Comparison of ENCODE assay signal across 18 cellular contexts in the genomic region with DNA sequence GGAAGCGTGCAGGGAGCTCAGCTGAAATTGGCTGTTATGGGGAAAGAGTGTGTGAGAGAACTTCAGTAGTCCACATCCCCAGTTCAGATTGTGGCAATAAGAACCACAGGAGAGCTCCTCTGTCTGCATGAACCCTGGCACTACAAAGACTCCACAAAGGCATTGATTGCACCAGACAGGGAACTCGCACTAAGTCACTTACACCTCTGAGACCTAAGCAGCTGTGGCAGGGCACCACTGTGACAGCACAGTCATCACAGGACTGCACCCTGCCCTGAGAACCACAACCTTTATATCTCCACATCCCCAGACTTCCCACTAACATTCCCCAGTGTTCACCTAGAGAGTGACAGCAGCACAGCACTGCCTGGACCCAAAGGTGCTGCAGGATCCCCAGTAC.
DNase-seq lines count a peak whose midpoint lies in the region; ATAC-seq, FAIRE-seq and TF ChIP-seq lines count a peak whose summit lies in the region.
"Had no signal": no experiment of that assay in that cellular context is flagged by ENCODE, and none has a peak within 500 bp of the region (broad histone marks: within the 10 kb centered on the region; RNA-seq: fewer than 3 reads in every experiment).

No MANE protein-coding gene starts in this region.

- RAD21 ChIA-PET in GM12878 (lab: Charles Lee; ENCODE audit: unreplicated experiment) = no interaction called here

- no TSS peak for BruUV-seq in GM12878 (replicated peaks; lab: Mats Ljungman, UMichigan)

- H3K9ac ChIP-seq in GM12878 (ENCODE audit: control insufficient read depth, insufficient read depth, low read length) = no peak overlapping the region
- no peak overlapping the region for H3K9ac ChIP-seq in endodermal cell (ENCODE audit: extremely low read depth, low read length, poor library complexity, severe bottlenecking)

- no peaks in the 10 kb centered on the region for H4K20me1 ChIP-seq in GM12878 (ENCODE audit: control insufficient read depth, insufficient read depth)

- TF ChIP-seq POLR2A in GM12878 (IDR thresholded peaks at IDR 0.05; ENCODE audit: low read depth, low read length) (no peak), lower leg skin (IDR thresholded peaks at IDR 0.05) (no peak)

- in situ Hi-C loops in GM12878 (cut with MboI) = no loop called here

- no peak for TF ChIP-seq EP300 in GM12878 (IDR thresholded peaks at IDR 0.05; ENCODE audit: borderline replicate concordance in 1 of 2, control insufficient read depth in 1 of 2, low read depth in 2 of 2, low read length in 2 of 2)

- WGBS in GM12878 (ENCODE audit: insufficient coverage, insufficient replicate concordance, low lambda C conversion rate, missing lambda C conversion rate) = 25% methylated on average over 2 of the region's 2 CpGs
- WGBS in endodermal cell (ENCODE audit: insufficient coverage in 1 of 2, insufficient read length in 1 of 2), 2 experiments = 60 to 80% methylated on average over 1 to 2 of the region's 2 CpGs
- 70 to 79% methylated on average over 2 of the region's 2 CpGs for WGBS in pancreas, 2 donors
- 88 to 89% methylated on average over 2 of the region's 2 CpGs for WGBS in lower leg skin, 2 donors

- no peaks in the 10 kb centered on the region for H3K36me3 Mint-ChIP-seq in endodermal cell (ENCODE audit: low read depth)
- no peaks in the 10 kb centered on the region for H3K36me3 Mint-ChIP-seq in activated T-cell treated with anti-CD3 and anti-CD28 coated beads, Interleukin-2, amount 50 U/mL, for 24 hours (ENCODE audit: low read depth)
- H3K36me3 Mint-ChIP-seq: CD4-positive, CD25-positive, alpha-beta regulatory T cell had no signal

- no peak overlapping the region for H2AFZ ChIP-seq in GM12878 (ENCODE audit: control insufficient read depth, low read depth, low read length)
- H2AFZ ChIP-seq: GM23338 had no signal

- no peaks in the 10 kb centered on the region for H3K27me3 Mint-ChIP-seq in endodermal cell (ENCODE audit: insufficient read depth)
- no peaks in the 10 kb centered on the region for H3K27me3 Mint-ChIP-seq in activated T-cell treated with anti-CD3 and anti-CD28 coated beads, Interleukin-2, amount 50 U/mL, for 24 hours
- H3K27me3 Mint-ChIP-seq: CD4-positive, CD25-positive, alpha-beta regulatory T cell had no signal

- H3K4me1 ChIP-seq in GM12878 (ENCODE audit: control insufficient read depth, insufficient read depth, low read length) = no peaks in the 10 kb centered on the region
- H3K4me1 ChIP-seq in endodermal cell (ENCODE audit: control insufficient read depth, insufficient read depth, low read length) = no peaks in the 10 kb centered on the region
- H3K4me1 ChIP-seq in pancreas = peaks cover 0 to 6% (median 0%) of the 10 kb centered on the region in 3 donors
- H3K4me1 ChIP-seq: BE2C, Caco-2 had no signal

- no peak for FAIRE-seq in GM12878 (lab: Jason Lieb, UNC)
- no peak for FAIRE-seq in pancreas (lab: Jason Lieb, UNC)
- FAIRE-seq: A204.1, D721Med, H54 had no signal

- H3K27ac ChIP-seq in GM12878 (ENCODE audit: control insufficient read depth, insufficient read depth) (no peak overlapping the region), endodermal cell (ENCODE audit: low read depth, low read length) (no peak overlapping the region), pancreas (no peak overlapping the region)

- no peak for DNase-seq in GM12878 (ENCODE audit: low read depth, low spot score)
- no peak for DNase-seq in endodermal cell
- DNase-seq in pancreas = no peak
- no peak for DNase-seq in activated T-cell treated with anti-CD3 and anti-CD28 coated beads, Interleukin-2, amount 50 U/mL, for 24 hours
- DNase-seq in NCI-H1105 (lab: John Stamatoyannopoulos, UW) = no peak
- no peak for DNase-seq in lower leg skin (ENCODE audit: low spot score in 2 of 2)
- DNase-seq: ACHN; BE2C; C1 segment of cervical spinal cord; Caco-2; CD4-positive, CD25-positive, alpha-beta regulatory T cell; DMS79; GDM1; HCEC 1CT had no signal

- intact Hi-C loops in GM12878 (cut with micrococcal nuclease; ENCODE audit: unreplicated experiment) = no loop called here
- intact Hi-C loops in pancreas (cut with DNase I) = no loop called here
- intact Hi-C loops in lower leg skin (cut with DNase I; ENCODE audit: low total_unique reads) = no loop called here

- CTCF ChIA-PET in GM12878 (lab: Yijun Ruan, JAX) = no interaction called here

- SMC1A ChIA-PET in GM12878 (lab: Charles Lee; ENCODE audit: uncharacterized antibody, unreplicated experiment) = no interaction called here

- no peaks in the 10 kb centered on the region for H3K9me3 Mint-ChIP-seq in endodermal cell
- H3K9me3 Mint-ChIP-seq in activated T-cell treated with anti-CD3 and anti-CD28 coated beads, Interleukin-2, amount 50 U/mL, for 24 hours = no peaks in the 10 kb centered on the region
- H3K9me3 Mint-ChIP-seq: GM23338 had no signal

- H3K79me2 ChIP-seq in GM12878 (ENCODE audit: control insufficient read depth, insufficient read depth, low read length) = no peaks in the 10 kb centered on the region

- H3K27me3 ChIP-seq in GM12878 (replicated peaks in 1 of 2; ENCODE audit: control insufficient read depth in 2 of 2, insufficient read depth in 2 of 2, low read length in 1 of 2) (no peaks in the 10 kb centered on the region), endodermal cell (ENCODE audit: control insufficient read depth, insufficient read depth, low read length, poor library complexity, severe bottlenecking) (no peaks in the 10 kb centered on the region), pancreas (no peaks in the 10 kb centered on the region)
- H3K27me3 ChIP-seq: BE2C had no signal

- H3K36me3 ChIP-seq in GM12878 (ENCODE audit: control insufficient read depth in 2 of 2, insufficient read depth in 2 of 2, low read length in 1 of 2) = no peaks in the 10 kb centered on the region
- no peaks in the 10 kb centered on the region for H3K36me3 ChIP-seq in endodermal cell (ENCODE audit: control insufficient read depth, insufficient read depth, low read length)
- H3K36me3 ChIP-seq in pancreas = no peaks in the 10 kb centered on the region
- H3K36me3 ChIP-seq: BE2C had no signal

- no peak overlapping the region for H3K4me3 Mint-ChIP-seq in endodermal cell
- no peak overlapping the region for H3K4me3 Mint-ChIP-seq in activated T-cell treated with anti-CD3 and anti-CD28 coated beads, Interleukin-2, amount 50 U/mL, for 24 hours
- H3K4me3 Mint-ChIP-seq: CD4-positive, CD25-positive, alpha-beta regulatory T cell; GM23338 had no signal

- no peak overlapping the region for H3K4me2 ChIP-seq in GM12878 (ENCODE audit: control insufficient read depth, insufficient read depth)
- H3K4me2 ChIP-seq: GM23338 had no signal

- no peak overlapping the region for H3K4me3 ChIP-seq in GM12878
- no peak overlapping the region for H3K4me3 ChIP-seq in endodermal cell (ENCODE audit: low read length)
- no peak overlapping the region for H3K4me3 ChIP-seq in pancreas
- H3K4me3 ChIP-seq in lower leg skin (ENCODE audit: low read depth, poor library complexity, severe bottlenecking) = no peak overlapping the region
- H3K4me3 ChIP-seq: GM23338 had no signal

- H3K4me1 Mint-ChIP-seq in endodermal cell = no peaks in the 10 kb centered on the region
- no peaks in the 10 kb centered on the region for H3K4me1 Mint-ChIP-seq in activated T-cell treated with anti-CD3 and anti-CD28 coated beads, Interleukin-2, amount 50 U/mL, for 24 hours (ENCODE audit: low read depth)
- H3K4me1 Mint-ChIP-seq: CD4-positive, CD25-positive, alpha-beta regulatory T cell; GM23338 had no signal

- peak; percentile 24; the same call in 2 of the 3 replicates for ATAC-seq in GM12878
- peak in 3 of 4 donors; percentile 54 to 73 (median 72) for ATAC-seq in pancreas
- ATAC-seq: GM23338 had no signal

- POLR2A ChIA-PET in GM12878 (lab: Charles Lee) = no interaction called here

- TF ChIP-seq RAD21 in GM12878 (IDR thresholded peaks at IDR 0.05; ENCODE audit: insufficient read depth, low read depth, low read length) = no peak

- H3K9me3 ChIP-seq in GM12878 (replicated peaks; ENCODE audit: control insufficient read depth, insufficient read depth, low read length) = no peaks in the 10 kb centered on the region
- H3K9me3 ChIP-seq in endodermal cell (ENCODE audit: control insufficient read depth, low read length) = peaks cover 6% of the 10 kb centered on the region
- no peaks in the 10 kb centered on the region for H3K9me3 ChIP-seq in pancreas
- H3K9me3 ChIP-seq: BE2C, Caco-2 had no signal

- TF ChIP-seq CTCF in GM12878 (IDR thresholded peaks at IDR 0.05 in 2 of 3, conservative IDR thresholded peaks at IDR 0.05 in 1 of 3; ENCODE audit: control insufficient read depth in 2 of 3, extremely low read depth in 1 of 3, insufficient read depth in 1 of 3, low read depth in 3 of 3, low read length in 3 of 3) (no peak), endodermal cell (conservative IDR thresholded peaks at IDR 0.05) (no peak), pancreas (IDR thresholded peaks at IDR 0.05) (no peak), lower leg skin (IDR thresholded peaks at IDR 0.05) (no peak)

- H3K27ac Mint-ChIP-seq in endodermal cell = peak overlapping the region; percentile 37
- no peak overlapping the region for H3K27ac Mint-ChIP-seq in activated T-cell treated with anti-CD3 and anti-CD28 coated beads, Interleukin-2, amount 50 U/mL, for 24 hours
- H3K27ac Mint-ChIP-seq: CD4-positive, CD25-positive, alpha-beta regulatory T cell; GM23338 had no signal

TF ChIP-seq in GM12878, 131 proteins besides CTCF, POLR2A, EP300 and RAD21:
- no peak for TF ChIP-seq LARP7 (IDR thresholded peaks at IDR 0.05)
- no peak for TF ChIP-seq HCFC1 (IDR thresholded peaks at IDR 0.05; ENCODE audit: low read length)
- TF ChIP-seq ZNF384 (IDR thresholded peaks at IDR 0.05; ENCODE audit: borderline replicate concordance, low read depth, low read length) = no peak
- TF ChIP-seq CEBPB (IDR thresholded peaks at IDR 0.05; ENCODE audit: borderline replicate concordance in 1 of 2, low read depth in 2 of 2, low read length in 2 of 2) = no peak
- TF ChIP-seq RB1 (IDR thresholded peaks at IDR 0.05; ENCODE audit: borderline replicate concordance) = no peak
